9 cellular contexts compared by ENCODE assay signal in the genomic region with DNA sequence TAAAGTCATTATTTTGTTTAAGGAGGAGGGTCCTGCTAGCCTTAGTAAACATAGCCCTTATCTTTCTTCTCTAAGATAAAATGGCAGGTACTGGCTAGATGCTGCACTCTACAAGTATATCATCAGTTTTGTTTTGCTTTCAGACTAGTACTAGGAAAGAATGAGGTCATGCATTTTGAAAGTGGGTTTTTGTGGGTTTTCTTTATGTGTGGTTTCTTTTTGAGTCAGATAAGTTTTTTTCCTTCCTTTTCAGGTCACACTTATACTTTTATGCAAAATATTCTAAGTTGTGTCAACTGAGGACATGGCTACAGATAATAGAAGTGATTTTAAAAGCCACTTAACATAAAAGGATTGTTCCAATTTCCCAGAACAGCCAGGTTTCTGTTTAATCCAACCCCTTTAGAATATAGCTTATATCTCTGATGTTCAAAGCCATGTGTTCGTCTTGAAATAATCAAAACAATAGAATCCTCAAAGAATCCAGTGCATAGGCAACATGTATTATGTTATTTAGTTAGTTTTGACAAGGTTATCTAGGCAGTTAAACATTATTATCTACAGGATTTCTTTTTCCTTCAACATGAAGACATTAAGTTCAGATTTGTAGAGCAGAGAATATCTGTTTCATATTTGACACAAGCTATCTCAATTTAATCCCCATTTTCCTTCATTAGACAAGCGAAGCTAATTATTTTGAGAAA.
DNase-seq lines count a peak whose midpoint lies in the region; ATAC-seq, FAIRE-seq and TF ChIP-seq lines count a peak whose summit lies in the region.
"Had no signal": no experiment of that assay in that cellular context is flagged by ENCODE, and none has a peak within 500 bp of the region (broad histone marks: within the 10 kb centered on the region; RNA-seq: fewer than 3 reads in every experiment).

No MANE protein-coding gene starts in this region.

- DNase-seq in AG09309 (ENCODE audit: low read depth): peak; percentile 34
- DNase-seq in astrocyte (ENCODE audit: low read depth): peak; percentile 91
- DNase-seq in stimulated activated CD4-positive, alpha-beta T cell treated with anti-CD3 and anti-CD28 coated beads, Interleukin-4, amount 100 ng/mL, for 24 hours: no peak
- no peak for DNase-seq in GDM1 (lab: John Stamatoyannopoulos, UW)
- DNase-seq in activated CD4-positive, alpha-beta memory T cell treated with anti-CD3 and anti-CD28 coated beads, Interleukin-2, amount 10 ng/mL, durations not matched to agents 7 days and 5 days: no peak
- DNase-seq in LoVo (ENCODE audit: low spot score): no peak
- DNase-seq: naive B cell had no signal

- H3K27ac Mint-ChIP-seq in astrocyte (ENCODE audit: unreplicated experiment): peak overlapping the region; percentile 75
- no peak overlapping the region for H3K27ac Mint-ChIP-seq in activated CD4-positive, alpha-beta memory T cell treated with anti-CD3 and anti-CD28 coated beads, Interleukin-2, amount 10 ng/mL, durations not matched to agents 7 days and 5 days
- H3K27ac Mint-ChIP-seq: naive B cell had no signal

- ATAC-seq in GM19324 (IDR thresholded peaks at IDR 0.05; ENCODE audit: low FRiP score, unreplicated experiment) (peak; percentile 98), HG03108 (IDR thresholded peaks at IDR 0.05; ENCODE audit: unreplicated experiment) (peak; percentile 97)

- no peaks in the 10 kb centered on the region for H3K36me3 ChIP-seq in astrocyte (ENCODE audit: insufficient read depth, low read length)

- H3K4me3 ChIP-seq in AG09309 (ENCODE audit: control insufficient read depth, low read depth, low read length) (no peak overlapping the region), astrocyte (ENCODE audit: insufficient read depth, low read depth, low read length) (no peak overlapping the region)

- no peak overlapping the region for H2AFZ ChIP-seq in astrocyte (ENCODE audit: low read depth, low read length)

- peak overlapping the region; percentile 69 for H3K4me2 ChIP-seq in astrocyte (ENCODE audit: low read length)

- no peak overlapping the region for H3K4me3 Mint-ChIP-seq in astrocyte (ENCODE audit: unreplicated experiment)
- no peak overlapping the region for H3K4me3 Mint-ChIP-seq in activated CD4-positive, alpha-beta memory T cell treated with anti-CD3 and anti-CD28 coated beads, Interleukin-2, amount 10 ng/mL, durations not matched to agents 7 days and 5 days
- H3K4me3 Mint-ChIP-seq: naive B cell had no signal

- CTCF ChIA-PET in activated CD4-positive, alpha-beta memory T cell treated with anti-CD3 and anti-CD28 coated beads, Interleukin-2, amount 10 ng/mL, durations not matched to agents 7 days and 5 days (lab: Charles Lee): no interaction called here

- no peaks in the 10 kb centered on the region for H3K36me3 Mint-ChIP-seq in astrocyte (ENCODE audit: low read depth, unreplicated experiment)
- no peaks in the 10 kb centered on the region for H3K36me3 Mint-ChIP-seq in activated CD4-positive, alpha-beta memory T cell treated with anti-CD3 and anti-CD28 coated beads, Interleukin-2, amount 10 ng/mL, durations not matched to agents 7 days and 5 days (ENCODE audit: low read depth)
- H3K36me3 Mint-ChIP-seq: naive B cell had no signal

- no peaks in the 10 kb centered on the region for H3K27me3 Mint-ChIP-seq in astrocyte (ENCODE audit: low read depth, unreplicated experiment)
- peaks cover 4% of the 10 kb centered on the region for H3K27me3 Mint-ChIP-seq in activated CD4-positive, alpha-beta memory T cell treated with anti-CD3 and anti-CD28 coated beads, Interleukin-2, amount 10 ng/mL, durations not matched to agents 7 days and 5 days
- H3K27me3 Mint-ChIP-seq: naive B cell had no signal

- H3K79me2 ChIP-seq in astrocyte (ENCODE audit: insufficient read depth, low read length): peaks cover 4% of the 10 kb centered on the region

- POLR2A ChIA-PET in activated CD4-positive, alpha-beta memory T cell treated with anti-CD3 and anti-CD28 coated beads, Interleukin-2, amount 10 ng/mL, durations not matched to agents 7 days and 5 days (lab: Charles Lee): no interaction called here

- peaks cover 35% of the 10 kb centered on the region for H3K4me1 Mint-ChIP-seq in astrocyte (ENCODE audit: low read depth, unreplicated experiment)
- H3K4me1 Mint-ChIP-seq in activated CD4-positive, alpha-beta memory T cell treated with anti-CD3 and anti-CD28 coated beads, Interleukin-2, amount 10 ng/mL, durations not matched to agents 7 days and 5 days: peaks cover 9% of the 10 kb centered on the region
- H3K4me1 Mint-ChIP-seq: naive B cell had no signal

- H4K20me1 ChIP-seq in astrocyte (ENCODE audit: insufficient read depth, low read length): no peaks in the 10 kb centered on the region

- TF ChIP-seq CTCF in AG09309 (IDR thresholded peaks at IDR 0.05; ENCODE audit: control insufficient read depth, insufficient read depth, low read depth, low read length, missing control alignments) (no peak), astrocyte (IDR thresholded peaks at IDR 0.05; ENCODE audit: insufficient read depth, low read depth, low read length) (no peak)

- H3K9me3 Mint-ChIP-seq in astrocyte (ENCODE audit: unreplicated experiment): no peaks in the 10 kb centered on the region
- H3K9me3 Mint-ChIP-seq in activated CD4-positive, alpha-beta memory T cell treated with anti-CD3 and anti-CD28 coated beads, Interleukin-2, amount 10 ng/mL, durations not matched to agents 7 days and 5 days: no peaks in the 10 kb centered on the region

- peak overlapping the region; percentile 44 for H3K9ac ChIP-seq in astrocyte (ENCODE audit: low read length)

- H3K9me3 ChIP-seq in astrocyte (ENCODE audit: insufficient read depth, low read depth, low read length): no peaks in the 10 kb centered on the region

- peak; percentile 66 for FAIRE-seq in astrocyte (lab: Jason Lieb, UNC)

- H3K27ac ChIP-seq in astrocyte (ENCODE audit: low read depth, low read length): peak overlapping the region; percentile 60

- no peaks in the 10 kb centered on the region for H3K27me3 ChIP-seq in astrocyte (ENCODE audit: insufficient read depth, low read length)

- H3K4me1 ChIP-seq in astrocyte (ENCODE audit: insufficient read depth, low read length): peaks cover 29% of the 10 kb centered on the region

Comparison
In these comparisons a context has a peak if more than half of its experiments do, and no peak if none do; other contexts are left out.
1. DNase-seq: peak in AG09309 (single experiment) and astrocyte (single experiment); none in stimulated activated CD4-positive, alpha-beta T cell treated with anti-CD3 and anti-CD28 coated beads, Interleukin-4, amount 100 ng/mL, for 24 hours (single experiment), GDM1 (single experiment), activated CD4-positive, alpha-beta memory T cell treated with anti-CD3 and anti-CD28 coated beads, Interleukin-2, amount 10 ng/mL, durations not matched to agents 7 days and 5 days (single experiment) and LoVo (single experiment).